In genomic region chr2:55618025-55618648, GRCh38 we compare ENCODE assay signal across 8 cellular contexts. TPM values are rescaled to one million over a fixed set of nuclear protein-coding genes. Genes with fewer than 3 reads are reported as not detected.
A peak's percentile ranks its signal among the peaks of the same experiment; 100 is the strongest.
DNase-seq lines count a peak whose midpoint lies in the region; TF ChIP-seq lines count a peak whose summit lies in the region.

No MANE protein-coding gene starts in this region.

- TF ChIP-seq POLR2A in sigmoid colon (IDR thresholded peaks at IDR 0.05): no peak

- no peak for TF ChIP-seq EP300 in sigmoid colon (IDR thresholded peaks at IDR 0.05)

- WGBS in sigmoid colon, 2 donors: 0% methylated on average over 26 of the region's 26 CpGs

- no peaks in the 10 kb centered on the region for H3K9me3 ChIP-seq in sigmoid colon

- H3K4me1 ChIP-seq in sigmoid colon: peaks cover 0 to 48% (median 39%) of the 10 kb centered on the region in 4 donors

- TF ChIP-seq CTCF in HFF-Myc (IDR thresholded peaks at IDR 0.05; ENCODE audit: low read depth, low read length, missing control alignments): no peak
- no peak for TF ChIP-seq CTCF in sigmoid colon (IDR thresholded peaks at IDR 0.05)

- peaks cover 0 to 23% (median 2%) of the 10 kb centered on the region in 4 donors for H3K36me3 ChIP-seq in sigmoid colon

- in situ Hi-C loops in SK-MEL-5 (cut with HindIII; ENCODE audit: low pct_unique_long_range_greater_than_20kb, low sequenced_read_pairs): no loop called here

- DNase-seq in HFF-Myc (ENCODE audit: extremely low read depth, low read depth) (no peak), SK-MEL-5 (ENCODE audit: low read depth, low spot score) (peak; percentile 39), globus pallidus (ENCODE audit: low spot score) (peak; percentile 57), sigmoid colon (no peak), KG1 (lab: John Stamatoyannopoulos, UW) (no peak), kidney glomerular epithelial cell (lab: John Stamatoyannopoulos, UW) (no peak), COR-L47 (lab: John Stamatoyannopoulos, UW) (no peak)

- peak overlapping the region; percentile 99 for H3K4me3 ChIP-seq in GM08714 (ENCODE audit: low read length)
- H3K4me3 ChIP-seq in HFF-Myc (replicated peaks; ENCODE audit: low read depth, low read length): peak overlapping the region; percentile 71
- H3K4me3 ChIP-seq in sigmoid colon: peak overlapping the region; percentile 93 to 99 (median 97)

- intact Hi-C loops in sigmoid colon (cut with DNase I): loop anchor here (5.0 kb wide), 2 partner anchors 74 to 196 kb away; partner anchors contain the start of gene PNPT1

- no peaks in the 10 kb centered on the region for H3K27me3 ChIP-seq in sigmoid colon

- peak overlapping the region; percentile 95 to 99 (median 98) for H3K27ac ChIP-seq in sigmoid colon

RNA-seq across cellular contexts. Expression of gene PPP4R3B, which starts 0.7 kb away (rescaled TPM):
- total RNA-seq in SK-MEL-5 (2014; rRNA removed; shearing (Covaris generic)): 60.5 and 64.0 TPM in 2 replicates
- 36.2 and 45.0 TPM in 2 replicates for polyA plus RNA-seq in SK-MEL-5 (2015; cell fraction: cytosol; rRNA removed)
- polyA plus RNA-seq in SK-MEL-5 (2015; cell fraction: nucleus; rRNA removed): 60.9 and 69.1 TPM in 2 replicates
- total RNA-seq in sigmoid colon: 10 to 100 TPM; 75.8 to 88.5 (median 78.8) TPM
- 10 to 100 TPM; 29.4 to 52.0 (median 39.0) TPM for polyA plus RNA-seq in sigmoid colon

Comparison
In these comparisons a context has a peak if more than half of its experiments do, and no peak if none do; other contexts are left out.
1. DNase-seq: peak in SK-MEL-5 (single experiment) and globus pallidus (single experiment); none in HFF-Myc (single experiment), sigmoid colon (single experiment), KG1 (single experiment), kidney glomerular epithelial cell (single experiment) and COR-L47 (single experiment).
2. Peak in every context shown above with its lines, with median percentiles within 50 percentile points of each other: H3K4me3 ChIP-seq.